1 cellular context compared by ENCODE assay signal in genomic region chr9:137221477-137222111, GRCh38.
TF ChIP-seq lines count a peak whose summit lies in the region.

No MANE protein-coding gene starts in this region.

TF ChIP-seq in HCT116, 20 proteins besides CTCF, POLR2A, EP300 and RAD21:
- TF ChIP-seq EGR1 (IDR thresholded peaks at IDR 0.05; ENCODE audit: low read depth): no peak
- no peak for TF ChIP-seq REST (IDR thresholded peaks at IDR 0.05; ENCODE audit: low read depth)
- no peak for TF ChIP-seq SIN3A (IDR thresholded peaks at IDR 0.05; ENCODE audit: low read depth)
- no peak for TF ChIP-seq SRF (IDR thresholded peaks at IDR 0.05; ENCODE audit: low read depth)
TF ChIP-seq in HCT116: peak in this region for 0.
